Comparison of ENCODE assay signal across 1 cellular context in genomic region chr1:112702067-112702395, GRCh38.
TF ChIP-seq lines count a peak whose summit lies in the region.

No MANE protein-coding gene starts in this region.

TF ChIP-seq in HCT116, 20 proteins besides CTCF, POLR2A, EP300 and RAD21 (continued from another document):
- TF ChIP-seq POLR2AphosphoS5 (IDR thresholded peaks at IDR 0.05; ENCODE audit: low read depth, low read length) = no peak
- TF ChIP-seq CEBPB (IDR thresholded peaks at IDR 0.05; ENCODE audit: low read depth) = no peak
- TF ChIP-seq ATF3 (IDR thresholded peaks at IDR 0.05) = no peak
